In the genomic region with DNA sequence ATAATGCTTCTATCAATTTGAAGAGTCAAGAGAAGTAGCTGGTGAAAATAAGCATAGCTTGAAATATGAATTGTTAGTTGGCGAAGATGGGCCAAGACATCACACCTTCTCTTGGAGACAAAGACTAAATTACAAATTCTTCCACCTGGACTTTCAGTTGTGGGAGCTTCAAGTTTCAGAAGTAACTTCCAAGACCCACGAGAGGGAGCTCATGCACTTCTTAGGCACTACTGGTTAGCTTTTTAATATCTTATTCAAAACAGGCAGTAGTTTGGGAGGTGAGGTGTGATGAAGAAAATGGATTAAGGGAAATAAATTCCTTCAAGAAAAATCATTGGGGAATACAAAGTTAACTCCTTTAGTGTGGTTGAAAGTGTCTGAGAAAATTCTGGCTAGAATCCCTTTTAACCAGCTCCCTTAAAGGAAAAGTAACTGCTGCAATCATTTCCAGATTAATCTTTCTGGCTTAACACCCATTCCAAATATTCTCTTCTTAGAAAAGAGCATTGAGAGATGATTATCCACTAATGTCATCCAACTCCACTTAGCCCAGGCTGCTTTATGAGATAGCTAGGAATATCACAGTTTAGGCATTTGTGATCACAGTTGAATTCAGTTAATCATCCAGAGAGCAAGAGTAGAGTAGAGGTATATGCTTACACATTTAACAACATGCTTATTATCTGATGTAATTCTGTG, we compare ENCODE assay signal across 9 cellular contexts.
DNase-seq lines count a peak whose midpoint lies in the region; ATAC-seq, FAIRE-seq and TF ChIP-seq lines count a peak whose summit lies in the region.
"Had no signal": no experiment of that assay in that cellular context is flagged by ENCODE, and none has a peak within 500 bp of the region (broad histone marks: within the 10 kb centered on the region; RNA-seq: fewer than 3 reads in every experiment).

No MANE protein-coding gene starts in this region.

- no peak for FAIRE-seq in bronchial epithelial cell (lab: Jason Lieb, UNC)
- FAIRE-seq: G401.6 had no signal

- H3K36me3 Mint-ChIP-seq in activated T-cell treated with anti-CD3 and anti-CD28 coated beads, Interleukin-2, amount 50 U/mL, for 72 hours (ENCODE audit: insufficient read depth in 2 of 2): no peaks in the 10 kb centered on the region
- no peaks in the 10 kb centered on the region for H3K36me3 Mint-ChIP-seq in activated T-cell treated with anti-CD3 and anti-CD28 coated beads, Interleukin-2, amount 50 U/mL, for 4 hours (ENCODE audit: insufficient read depth)

- peak overlapping the region in 1 of 3 donors; percentile 1 for H3K27ac ChIP-seq in right lobe of liver

- intact Hi-C loops in right lobe of liver (cut with DNase I): loop anchor here (5.0 to 10.0 kb wide), 2 partner anchors 145 to 148 kb away; no protein-coding TSS in a partner anchor
- intact Hi-C loops in posterior vena cava (cut with DNase I): no loop called here

- 8% methylated on average over 2 of the region's 2 CpGs for WGBS in right lobe of liver (ENCODE audit: insufficient coverage, low coverage, low lambda C conversion rate, missing lambda C conversion rate)

- TF ChIP-seq POLR2A in right lobe of liver (IDR thresholded peaks at IDR 0.05): no peak

- H3K36me3 ChIP-seq in bronchial epithelial cell (ENCODE audit: control insufficient read depth, insufficient read depth, low read length) (no peaks in the 10 kb centered on the region), right lobe of liver (no peaks in the 10 kb centered on the region)

- H3K4me1 ChIP-seq in right lobe of liver: peaks cover 0 to 19% (median 7%) of the 10 kb centered on the region in 4 donors

- no peaks in the 10 kb centered on the region for H3K9me3 Mint-ChIP-seq in activated T-cell treated with anti-CD3 and anti-CD28 coated beads, Interleukin-2, amount 50 U/mL, for 72 hours
- peaks cover 4% of the 10 kb centered on the region for H3K9me3 Mint-ChIP-seq in activated T-cell treated with anti-CD3 and anti-CD28 coated beads, Interleukin-2, amount 50 U/mL, for 4 hours

- ATAC-seq in activated T-cell treated with anti-CD3 and anti-CD28 coated beads, Interleukin-2, amount 50 U/mL, for 72 hours (replicated peaks in 1 of 2): no peak
- ATAC-seq in activated T-cell treated with anti-CD3 and anti-CD28 coated beads, Interleukin-2, amount 50 U/mL, for 4 hours: no peak
- peak; percentile 84 to 93 (median 90) for ATAC-seq in right lobe of liver
- no peak for ATAC-seq in HG03342 (IDR thresholded peaks at IDR 0.05; ENCODE audit: unreplicated experiment)

- H3K4me3 ChIP-seq in bronchial epithelial cell (ENCODE audit: low read depth, low read length) (no peak overlapping the region), right lobe of liver (no peak overlapping the region)

- no peaks in the 10 kb centered on the region for H3K27me3 ChIP-seq in bronchial epithelial cell (ENCODE audit: control insufficient read depth, insufficient read depth, low read length)
- H3K27me3 ChIP-seq in right lobe of liver: no peaks in the 10 kb centered on the region

- H3K4me1 Mint-ChIP-seq in activated T-cell treated with anti-CD3 and anti-CD28 coated beads, Interleukin-2, amount 50 U/mL, for 72 hours (ENCODE audit: low read depth): no peaks in the 10 kb centered on the region
- H3K4me1 Mint-ChIP-seq in activated T-cell treated with anti-CD3 and anti-CD28 coated beads, Interleukin-2, amount 50 U/mL, for 4 hours (ENCODE audit: low read depth): no peaks in the 10 kb centered on the region

- no peak overlapping the region for H3K27ac Mint-ChIP-seq in activated T-cell treated with anti-CD3 and anti-CD28 coated beads, Interleukin-2, amount 50 U/mL, for 72 hours

- peaks cover 19% of the 10 kb centered on the region for H3K27me3 Mint-ChIP-seq in activated T-cell treated with anti-CD3 and anti-CD28 coated beads, Interleukin-2, amount 50 U/mL, for 72 hours (ENCODE audit: low read depth)
- peaks cover 6% of the 10 kb centered on the region for H3K27me3 Mint-ChIP-seq in activated T-cell treated with anti-CD3 and anti-CD28 coated beads, Interleukin-2, amount 50 U/mL, for 4 hours (ENCODE audit: low read depth)

- peak; percentile 1 to 8 for DNase-seq in activated T-cell treated with anti-CD3 and anti-CD28 coated beads, Interleukin-2, amount 50 U/mL, for 72 hours
- no peak for DNase-seq in activated T-cell treated with anti-CD3 and anti-CD28 coated beads, Interleukin-2, amount 50 U/mL, for 4 hours
- peak; percentile 53 for DNase-seq in NCI-H345 (lab: John Stamatoyannopoulos, UW)
- peak; percentile 61 for DNase-seq in bronchial epithelial cell (ENCODE audit: low read depth)
- peak in 1 of 3 donors; percentile 60 for DNase-seq in right lobe of liver
- DNase-seq in NOMO-1 (lab: John Stamatoyannopoulos, UW; ENCODE audit: unreplicated experiment in 2 of 2): no peak
- DNase-seq in posterior vena cava (ENCODE audit: low spot score): no peak

- TF ChIP-seq CTCF in bronchial epithelial cell (IDR thresholded peaks at IDR 0.05; ENCODE audit: insufficient read depth, low read length, severe bottlenecking): peak; percentile 63
- peak; percentile 71 to 80 (median 74) for TF ChIP-seq CTCF in right lobe of liver (IDR thresholded peaks at IDR 0.05)

- H3K4me3 Mint-ChIP-seq in activated T-cell treated with anti-CD3 and anti-CD28 coated beads, Interleukin-2, amount 50 U/mL, for 72 hours: no peak overlapping the region
- no peak overlapping the region for H3K4me3 Mint-ChIP-seq in activated T-cell treated with anti-CD3 and anti-CD28 coated beads, Interleukin-2, amount 50 U/mL, for 4 hours

- H3K9me3 ChIP-seq in right lobe of liver: no peaks in the 10 kb centered on the region

Comparison
In these comparisons a context has a peak if more than half of its experiments do, and no peak if none do; other contexts are left out.
1. DNase-seq: peak in activated T-cell treated with anti-CD3 and anti-CD28 coated beads, Interleukin-2, amount 50 U/mL, for 72 hours (2 of 2), NCI-H345 (single experiment) and bronchial epithelial cell (single experiment); none in activated T-cell treated with anti-CD3 and anti-CD28 coated beads, Interleukin-2, amount 50 U/mL, for 4 hours (single experiment), NOMO-1 (0 of 2) and posterior vena cava (single experiment).
2. ATAC-seq: peak in right lobe of liver (4 of 4); none in activated T-cell treated with anti-CD3 and anti-CD28 coated beads, Interleukin-2, amount 50 U/mL, for 72 hours (0 of 2), activated T-cell treated with anti-CD3 and anti-CD28 coated beads, Interleukin-2, amount 50 U/mL, for 4 hours (0 of 2) and HG03342 (single experiment).
3. intact Hi-C loops: an anchor here in right lobe of liver (5.0 to 10.0 kb wide); none called in posterior vena cava.